ENCODE assay signal across 8 cellular contexts in the genomic region with DNA sequence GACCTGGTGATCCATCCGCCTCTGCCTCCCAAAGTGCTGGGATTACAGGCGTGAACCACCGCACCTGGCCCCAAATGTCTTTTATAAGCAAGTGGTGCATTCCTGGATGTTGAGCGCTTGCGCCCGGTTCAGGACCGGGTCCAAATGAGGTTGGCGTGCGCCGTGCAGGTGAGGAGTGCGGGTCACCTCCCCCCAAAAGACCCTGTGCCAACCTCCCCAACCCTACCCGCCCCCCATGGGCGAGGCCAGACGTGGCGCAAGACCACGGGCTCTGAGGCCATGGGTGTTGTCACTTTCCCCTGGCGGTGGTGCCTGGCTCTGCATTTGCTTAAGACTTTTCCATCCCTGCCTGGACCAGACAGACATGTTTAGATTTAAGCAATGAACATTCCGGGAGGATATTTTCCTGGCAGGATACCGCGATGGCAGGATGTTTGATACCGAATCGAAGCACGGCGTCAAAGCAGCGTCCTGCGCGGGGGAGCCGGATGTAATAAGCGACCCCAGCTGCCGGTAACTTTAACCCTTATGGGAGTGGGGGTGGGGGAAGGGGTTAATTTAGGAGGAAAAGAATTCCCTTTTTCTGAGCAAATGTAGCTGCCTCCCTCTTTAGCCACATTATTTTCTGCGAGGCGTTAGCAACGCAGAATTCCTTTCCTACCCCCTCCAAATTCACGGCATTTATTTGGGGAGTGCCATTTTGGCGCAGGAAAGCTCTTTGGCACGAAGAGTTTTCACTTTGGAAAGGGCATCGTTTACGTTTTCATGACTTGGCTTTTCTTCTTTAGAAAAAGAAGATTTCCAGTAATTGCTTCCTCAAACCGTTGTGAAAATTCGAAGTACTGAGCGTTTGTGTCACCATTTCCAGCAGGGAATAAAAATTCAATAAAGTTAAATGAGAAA. TPM values are rescaled to one million over a fixed set of nuclear protein-coding genes. Genes with fewer than 3 reads are reported as not detected.
DNase-seq lines count a peak whose midpoint lies in the region; ATAC-seq and TF ChIP-seq lines count a peak whose summit lies in the region.

No MANE protein-coding gene starts in this region.

- no peaks in the 10 kb centered on the region for H3K9me3 ChIP-seq in CD8-positive, alpha-beta memory T cell (ENCODE audit: low read length)
- no peaks in the 10 kb centered on the region for H3K9me3 ChIP-seq in colonic mucosa
- no peaks in the 10 kb centered on the region for H3K9me3 ChIP-seq in liver (ENCODE audit: control insufficient read depth in 4 of 4, low read length in 3 of 4)

- peak overlapping the region; percentile 87 for H3K4me3 ChIP-seq in CD8-positive, alpha-beta memory T cell (ENCODE audit: low read length)
- H3K4me3 ChIP-seq in WI38 (ENCODE audit: low read depth, low read length) (peak overlapping the region; percentile 67), colonic mucosa (peak overlapping the region; percentile 44), liver (ENCODE audit: low read depth in 1 of 3, low read length in 3 of 3) (no peak overlapping the region)

- H3K27me3 ChIP-seq in CD8-positive, alpha-beta memory T cell (ENCODE audit: insufficient read depth, low read length, poor library complexity, severe bottlenecking), result no peaks in the 10 kb centered on the region
- H3K27me3 ChIP-seq in colonic mucosa (peaks cover 16% of the 10 kb centered on the region), liver (ENCODE audit: control insufficient read depth in 4 of 4, insufficient read depth in 4 of 4, low read length in 3 of 4) (peaks cover 0 to 15% (median 3%) of the 10 kb centered on the region in 4 donors)

- H3K36me3 Mint-ChIP-seq in CD8-positive, alpha-beta memory T cell, result peaks cover 0 to 14% (median 0%) of the 10 kb centered on the region in 3 donors

- intact Hi-C loops in colonic mucosa (cut with DNase I), result loop anchor here (5.0 kb wide), 1 partner anchor 52 kb away; a partner anchor contains a TSS

- peak overlapping the region; percentile 95 for H3K27ac ChIP-seq in CD8-positive, alpha-beta memory T cell (ENCODE audit: low read depth, low read length)
- H3K27ac ChIP-seq in colonic mucosa (peak overlapping the region; percentile 83), liver (ENCODE audit: low read depth in 1 of 2, low read length in 2 of 2) (no peak overlapping the region)

- H3K9ac ChIP-seq in colonic mucosa (ENCODE audit: low read depth in 2 of 2, low read length in 2 of 2) (peak overlapping the region in 1 of 2 donors; percentile 26), liver (ENCODE audit: low read depth in 1 of 2, low read length in 2 of 2) (no peak overlapping the region)

- POLR2A ChIA-PET in CD8-positive, alpha-beta memory T cell (lab: Charles Lee), result interaction anchor here (0.7 to 3.6 kb wide), 6 partner anchors 11 to 316 kb away, joined by 3 to 54 read pairs (median 8); a partner anchor contains a TSS

- CTCF ChIA-PET in CD8-positive, alpha-beta memory T cell (lab: Charles Lee), result interaction anchor here (0.6 to 4.0 kb wide), 11 partner anchors 11 to 460 kb away, joined by 3 to 25 read pairs (median 5); a partner anchor contains a TSS

- peaks cover 0 to 9% of the 10 kb centered on the region in 2 donors for H3K27me3 Mint-ChIP-seq in CD8-positive, alpha-beta memory T cell

- peaks cover 55 to 71% (median 64%) of the 10 kb centered on the region in 3 donors for H3K4me1 Mint-ChIP-seq in CD8-positive, alpha-beta memory T cell

- H3K4me1 ChIP-seq in CD8-positive, alpha-beta memory T cell (ENCODE audit: insufficient read depth, low read length), result peaks cover 47% of the 10 kb centered on the region
- H3K4me1 ChIP-seq in colonic mucosa (no peaks in the 10 kb centered on the region), liver (ENCODE audit: control insufficient read depth in 4 of 4, insufficient read depth in 4 of 4, low read length in 3 of 4) (peaks cover 0 to 21% (median 5%) of the 10 kb centered on the region in 4 donors)

- ATAC-seq in GM21515 (IDR thresholded peaks at IDR 0.05; ENCODE audit: unreplicated experiment), result peak; percentile 25
- no peak for ATAC-seq in GM18498 (IDR thresholded peaks at IDR 0.05; ENCODE audit: unreplicated experiment)

- H3K4me3 Mint-ChIP-seq in CD8-positive, alpha-beta memory T cell, result peak overlapping the region; percentile 91 to 99 (median 96)

- peak in 4 of 5 donors; percentile 33 to 69 (median 44) for DNase-seq in CD8-positive, alpha-beta memory T cell
- peak; percentile 0 for DNase-seq in NCI-H2029 treated with DMSO at 0.1 percent for 48 hours (lab: John Stamatoyannopoulos, UW)
- peak; percentile 77 for DNase-seq in colonic mucosa
- peak in 2 of 3 experiments; percentile 20 to 55 for DNase-seq in stimulated activated CD4-positive, alpha-beta T cell treated with anti-CD3 and anti-CD28 coated beads, TNF-alpha, amount 100 ng/mL, for 24 hours (ENCODE audit: low read depth in 3 of 3)

- TF ChIP-seq CTCF in WI38 (IDR thresholded peaks at IDR 0.05; ENCODE audit: low read depth, low read length) (peak; percentile 69), colonic mucosa (IDR thresholded peaks at IDR 0.05) (peak; percentile 76), liver (IDR thresholded peaks at IDR 0.05; ENCODE audit: low read depth, low read length, missing input control) (peak; percentile 45)

- no peaks in the 10 kb centered on the region for H3K36me3 ChIP-seq in CD8-positive, alpha-beta memory T cell (ENCODE audit: insufficient read depth, low read length)
- H3K36me3 ChIP-seq in colonic mucosa, result no peaks in the 10 kb centered on the region
- H3K36me3 ChIP-seq in liver (ENCODE audit: control insufficient read depth in 4 of 4, insufficient read depth in 3 of 4, low read depth in 1 of 4, low read length in 3 of 4), result no peaks in the 10 kb centered on the region

- peak overlapping the region; percentile 98 to 100 (median 99) for H3K27ac Mint-ChIP-seq in CD8-positive, alpha-beta memory T cell

- TF ChIP-seq RAD21 in liver (IDR thresholded peaks at IDR 0.05), result no peak

- H3K9me3 Mint-ChIP-seq in CD8-positive, alpha-beta memory T cell, result peaks cover 0 to 2% (median 0%) of the 10 kb centered on the region in 5 donors

- 9% methylated on average over 41 of the region's 41 CpGs for WGBS in liver

TF ChIP-seq in liver, 16 proteins besides CTCF, POLR2A, EP300 and RAD21:
- TF ChIP-seq RXRA (IDR thresholded peaks at IDR 0.05) (no peak), FOXA2 (IDR thresholded peaks at IDR 0.05) (no peak), NR2F2 (IDR thresholded peaks at IDR 0.05) (no peak), EGR1 (IDR thresholded peaks at IDR 0.05; ENCODE audit: low read depth in 2 of 2) (no peak)

RNA-seq across cellular contexts. Expression of a gene that starts 27.8 kb away (rescaled TPM):
- total RNA-seq in CD8-positive, alpha-beta memory T cell, result 100 to 1,000 TPM; 128 to 129 TPM
- 56.7 TPM for polyA plus RNA-seq in CD8-positive, alpha-beta memory T cell
- total RNA-seq in colonic mucosa, result 10 to 100 TPM; 84.5 to 97.5 TPM
- total RNA-seq in liver, result 10 to 100 TPM; 18.7 to 20.4 TPM
- 10 to 100 TPM; 26.7 to 32.0 TPM for polyA plus RNA-seq in liver

RNA-seq across cellular contexts. Expression of a gene that starts 42.7 kb away (rescaled TPM):
- total RNA-seq in CD8-positive, alpha-beta memory T cell, result 1 to 10 TPM; 1.8 to 2.1 TPM
- 0.60 TPM for polyA plus RNA-seq in CD8-positive, alpha-beta memory T cell
- total RNA-seq in colonic mucosa (under 1 TPM in 1 of 2 donors, not detected in 1; 0.21 TPM), liver (under 1 TPM in 1 of 2 donors, not detected in 1; 0.08 TPM)
- polyA plus RNA-seq in liver, result under 1 TPM in 1 of 2 donors, not detected in 1; 0.49 TPM

RNA-seq across cellular contexts. Expression of a gene that starts 52.7 kb away (rescaled TPM):
- 10 to 100 TPM; 38.3 to 38.8 TPM for total RNA-seq in CD8-positive, alpha-beta memory T cell
- 21.5 TPM for polyA plus RNA-seq in CD8-positive, alpha-beta memory T cell
- total RNA-seq in colonic mucosa (10 to 100 TPM; 38.1 to 48.9 TPM), liver (10 to 100 TPM in 1 of 2 donors, 1 to 10 TPM in 1; 8.9 to 15.8 TPM)
- 1 to 10 TPM; 2.6 to 5.7 TPM for polyA plus RNA-seq in liver

Comparison
In these comparisons a context has a peak if more than half of its experiments do, and no peak if none do; other contexts are left out.
1. DNase-seq: peak in every context shown above with its lines; median percentile 77 in colonic mucosa; 44 in CD8-positive, alpha-beta memory T cell; 38 in stimulated activated CD4-positive, alpha-beta T cell treated with anti-CD3 and anti-CD28 coated beads, TNF-alpha, amount 100 ng/mL, for 24 hours; 0 in NCI-H2029 treated with DMSO at 0.1 percent for 48 hours.
2. H3K27ac ChIP-seq: peak in CD8-positive, alpha-beta memory T cell (single experiment) and colonic mucosa (single experiment); none in liver (0 of 2).
3. H3K4me3 ChIP-seq: peak in CD8-positive, alpha-beta memory T cell (single experiment), WI38 (single experiment) and colonic mucosa (single experiment); none in liver (0 of 3).
4. RNA of a gene that starts 27.8 kb away (total RNA-seq): 128 to 129 TPM in CD8-positive, alpha-beta memory T cell and 84.5 to 97.5 TPM in colonic mucosa; 18.7 to 20.4 TPM in liver; every median in the first group is over 4 times any median in the second.
5. Peak in every context shown above with its lines, with median percentiles within 50 percentile points of each other: CTCF ChIP-seq.